ENCODE assay signal across 30 cellular contexts in genomic region chr11:68048681-68049508, GRCh38. TPM values are rescaled to one million over a fixed set of nuclear protein-coding genes. Genes with fewer than 3 reads are reported as not detected.
DNase-seq lines count a peak whose midpoint lies in the region; ATAC-seq, FAIRE-seq and TF ChIP-seq lines count a peak whose summit lies in the region.
"Had no signal": no experiment of that assay in that cellular context is flagged by ENCODE, and none has a peak within 500 bp of the region (broad histone marks: within the 10 kb centered on the region; RNA-seq: fewer than 3 reads in every experiment).

No MANE protein-coding gene starts in this region.

- DNase-seq in D341Med (ENCODE audit: low spot score) (peak; percentile 35), H7 (peak; percentile 69), body of pancreas (no peak), pancreas (peak in 3 of 6 donors; percentile 20 to 76 (median 48)), activated gamma-delta T cell treated with Interleukin-2 at 50 U/mL for 16 hours (no peak)
- DNase-seq in stimulated activated CD4-positive, alpha-beta T cell treated with anti-CD3 and anti-CD28 coated beads, Interleukin-4, amount 100 ng/mL, for 24 hours: no peak
- no peak for DNase-seq in activated CD4-positive, alpha-beta T cell treated with anti-CD3 and anti-CD28 coated beads, Interleukin-2, amount 50 U/mL, for 1 hour
- DNase-seq: activated B cell treated with CpG ODN at 0.5 μM for 24 hours; activated CD4-positive, alpha-beta T cell treated with anti-CD3 and anti-CD28 coated beads, Interleukin-2, amount 10 ng/mL, durations not matched to agents 7 days and 5 days; activated naive CD4-positive, alpha-beta T cell treated with anti-CD3 and anti-CD28 coated beads for 36 hours; activated T-cell treated with anti-CD3 and anti-CD28 coated beads, Interleukin-2, amount 50 U/mL, for 48 hours; DMS53; GM23248; kidney glomerular epithelial cell; NCI-H1417; NCI-H2081 treated with DMSO at 0.1 percent for 48 hours; NCI-H226; NCI-H526 treated with DMSO at 0.1 percent for 48 hours; PC-3 had no signal

- H3K9me3 ChIP-seq in body of pancreas (no peaks in the 10 kb centered on the region), pancreas (no peaks in the 10 kb centered on the region)
- H3K9me3 ChIP-seq: BLaER1, gastrocnemius medialis, SK-N-SH, thoracic aorta, vagina had no signal

- no peak for FAIRE-seq in pancreas (lab: Jason Lieb, UNC)
- FAIRE-seq: endothelial cell of umbilical vein had no signal

- no peak for TF ChIP-seq POLR2A in body of pancreas (IDR thresholded peaks at IDR 0.05)

- no peak for ATAC-seq in body of pancreas
- ATAC-seq in pancreas: no peak
- ATAC-seq: gastrocnemius medialis; naive thymus-derived CD8-positive, alpha-beta T cell; PC-3 had no signal

- H3K4me3 ChIP-seq in H7 (ENCODE audit: insufficient read depth, low read depth, low read length) (no peak overlapping the region), body of pancreas (no peak overlapping the region), pancreas (no peak overlapping the region)
- H3K4me3 ChIP-seq: BLaER1, dorsolateral prefrontal cortex, gastrocnemius medialis, GM23248, lung, skin epidermis, thoracic aorta, vagina had no signal

- intact Hi-C loops in body of pancreas (cut with DNase I): no loop called here
- intact Hi-C loops in pancreas (cut with DNase I): loop anchor here in 1 of 3 donors (10.0 kb wide), 1 partner anchor 156 kb away; no protein-coding TSS in a partner anchor

- H3K4me1 ChIP-seq in body of pancreas (peaks cover 51% of the 10 kb centered on the region), pancreas (peaks cover 0 to 8% (median 3%) of the 10 kb centered on the region in 3 donors)
- H3K4me1 ChIP-seq: gastrocnemius medialis had no signal

- no peaks in the 10 kb centered on the region for H3K27me3 ChIP-seq in H7 (ENCODE audit: control insufficient read depth, insufficient read depth, low read length)
- no peaks in the 10 kb centered on the region for H3K27me3 ChIP-seq in body of pancreas
- H3K27me3 ChIP-seq in pancreas: no peaks in the 10 kb centered on the region
- H3K27me3 ChIP-seq: BLaER1, dorsolateral prefrontal cortex, gastrocnemius medialis, vagina had no signal

- H3K27ac ChIP-seq in body of pancreas (peak overlapping the region; percentile 39 to 72 (median 54)), pancreas (peak overlapping the region; percentile 17 to 64 (median 40))
- H3K27ac ChIP-seq: BLaER1, gastrocnemius medialis, GM23248, skin epidermis, vagina had no signal

- TF ChIP-seq CTCF in body of pancreas (IDR thresholded peaks at IDR 0.05): no peak
- no peak for TF ChIP-seq CTCF in pancreas (IDR thresholded peaks at IDR 0.05)

- H3K36me3 ChIP-seq in H7 (replicated peaks; ENCODE audit: control insufficient read depth, insufficient read depth, low read length) (peaks cover 5% of the 10 kb centered on the region), body of pancreas (replicated peaks in 1 of 2; ENCODE audit: insufficient read depth in 1 of 2, low read depth in 2 of 2) (peaks cover 7 to 28% of the 10 kb centered on the region in 2 donors), pancreas (peaks cover 8 to 51% (median 12%) of the 10 kb centered on the region in 3 donors)
- H3K36me3 ChIP-seq: gastrocnemius medialis had no signal

- 79 to 92% methylated on average over 13 to 35 of the region's 35 CpGs for WGBS in body of pancreas, 2 donors
- WGBS in pancreas, 2 donors: 83 to 84% methylated on average over 35 of the region's 35 CpGs

RNA-seq across cellular contexts. Expression of gene TCIRG1, which starts 10.1 kb away (rescaled TPM):
- 44.7 and 62.9 TPM in 2 replicates for total RNA-seq in H7 (2014; rRNA removed; shearing (Covaris generic))
- total RNA-seq in body of pancreas (100 to 1,000 TPM; 488 to 798 TPM), pancreas (100 to 1,000 TPM; 166 to 287 (median 201) TPM)
- polyA plus RNA-seq in pancreas: 1,000 to 10,000 TPM in 1 of 2 donors, 100 to 1,000 TPM in 1; 550 to 1,036 TPM

RNA-seq across cellular contexts. Expression of gene NDUFS8, which starts 18.4 kb away (rescaled TPM):
- total RNA-seq in H7 (2014; rRNA removed; shearing (Covaris generic)): 277 and 299 TPM in 2 replicates
- 100 to 1,000 TPM; 108 to 109 TPM for total RNA-seq in body of pancreas
- total RNA-seq in pancreas: 10 to 100 TPM; 43.6 to 70.5 (median 59.0) TPM
- polyA plus RNA-seq in pancreas: 100 to 1,000 TPM; 116 to 121 TPM

RNA-seq across cellular contexts. Expression of gene ALDH3B1, which starts 38.8 kb away (rescaled TPM):
- 0.35 and 0.37 TPM in 2 replicates for total RNA-seq in H7 (2014; rRNA removed; shearing (Covaris generic))
- total RNA-seq in body of pancreas (10 to 100 TPM; 15.2 to 18.4 TPM), pancreas (10 to 100 TPM in 2 of 6 donors, 1 to 10 TPM in 4; 3.2 to 13.7 (median 8.0) TPM)
- polyA plus RNA-seq in pancreas: 1 to 10 TPM; 6.4 to 9.5 TPM
- total RNA-seq: activated naive CD4-positive, alpha-beta T cell treated with anti-CD3 and anti-CD28 coated beads for 36 hours; T-helper 1 cell treated with Interleukin-12 subunit alpha and Interleukin-12 subunit beta and Interleukin-4 antibody, amounts not matched to agents 30 ng/mL and 1 ng/mL, for 36 hours had no signal

RNA-seq across cellular contexts. Expression of gene UNC93B1, which starts 45.0 kb away (rescaled TPM):
- total RNA-seq in H7 (2014; rRNA removed; shearing (Covaris generic)): 26.2 and 28.3 TPM in 2 replicates
- 10 to 100 TPM; 33.9 to 40.5 TPM for total RNA-seq in body of pancreas
- 10 to 100 TPM; 13.0 to 28.5 (median 16.6) TPM for total RNA-seq in pancreas
- 10 to 100 TPM; 26.3 to 36.5 TPM for polyA plus RNA-seq in pancreas

Comparison
In these comparisons a context has a peak if more than half of its experiments do, and no peak if none do; other contexts are left out.
1. DNase-seq: peak in D341Med (single experiment) and H7 (single experiment); none in body of pancreas (0 of 4), stimulated activated CD4-positive, alpha-beta T cell treated with anti-CD3 and anti-CD28 coated beads, Interleukin-4, amount 100 ng/mL, for 24 hours (single experiment), activated gamma-delta T cell treated with Interleukin-2 at 50 U/mL for 16 hours (single experiment) and activated CD4-positive, alpha-beta T cell treated with anti-CD3 and anti-CD28 coated beads, Interleukin-2, amount 50 U/mL, for 1 hour (single experiment).